Comparison of ENCODE assay signal across 2 cellular contexts in the genomic region with DNA sequence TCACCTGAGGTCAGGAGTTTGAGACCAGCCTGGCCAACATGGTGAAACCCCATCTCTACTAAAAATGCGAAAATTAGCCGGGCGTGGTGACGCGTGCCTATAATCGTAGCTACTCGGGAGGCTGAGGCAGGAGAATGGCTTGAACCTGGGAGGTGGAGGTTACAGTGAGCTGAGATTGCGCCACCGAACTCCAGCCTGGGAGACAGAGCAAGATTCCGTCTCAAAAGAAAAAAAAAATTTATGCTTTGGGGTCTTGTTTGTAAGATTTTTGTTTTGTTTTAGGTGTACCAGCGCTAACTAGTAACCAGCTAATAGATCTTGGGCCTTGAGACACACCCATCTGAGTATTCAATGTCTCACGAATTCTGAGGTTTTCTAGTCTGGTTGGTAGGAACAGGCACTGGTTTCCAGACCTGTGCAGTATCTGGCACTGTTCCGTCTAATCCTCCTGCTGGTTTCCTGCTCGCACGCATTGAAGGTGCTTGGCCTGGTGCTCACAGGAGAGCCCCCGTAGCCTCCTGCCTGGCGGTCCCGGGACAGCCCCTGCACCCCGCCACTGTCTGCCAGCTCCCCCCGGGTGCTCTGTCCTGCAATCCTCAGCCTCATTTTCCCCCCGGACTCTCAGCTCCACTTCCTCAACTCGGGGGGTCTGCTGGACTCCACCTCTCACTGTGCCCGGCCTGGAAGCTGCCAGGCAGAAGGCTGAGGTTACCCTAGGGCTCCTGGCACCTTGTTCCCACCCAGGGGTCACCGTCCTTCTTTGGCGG.
TF ChIP-seq lines count a peak whose summit lies in the region.

No MANE protein-coding gene starts in this region.

TF ChIP-seq in SK-N-SH treated with all-trans-retinoic acid at 6 μM for 48 hours, 23 proteins besides CTCF, POLR2A, EP300 and RAD21:
- TF ChIP-seq CREB5 (CRISPR knock-in tag; IDR thresholded peaks at IDR 0.05; ENCODE audit: low read depth) = no peak
- no peak for TF ChIP-seq PPARA (CRISPR knock-in tag; IDR thresholded peaks at IDR 0.05; ENCODE audit: borderline replicate concordance)
- TF ChIP-seq ARNTL (CRISPR knock-in tag; IDR thresholded peaks at IDR 0.05; ENCODE audit: borderline replicate concordance, low read depth) = no peak
- no peak for TF ChIP-seq CSRNP3 (CRISPR knock-in tag; IDR thresholded peaks at IDR 0.05)
- TF ChIP-seq OSR1 (CRISPR knock-in tag; IDR thresholded peaks at IDR 0.05) = no peak
- no peak for TF ChIP-seq BACH2 (CRISPR knock-in tag; IDR thresholded peaks at IDR 0.05; ENCODE audit: borderline replicate concordance)
- TF ChIP-seq SNAI2 (CRISPR knock-in tag; IDR thresholded peaks at IDR 0.05) = no peak
- TF ChIP-seq ZNF70 (CRISPR knock-in tag; IDR thresholded peaks at IDR 0.05) = no peak

TF ChIP-seq in SK-N-SH, 30 proteins besides CTCF, POLR2A, EP300 and RAD21:
- TF ChIP-seq SIN3A (IDR thresholded peaks at IDR 0.05; ENCODE audit: borderline replicate concordance, low read depth, low read length) = no peak
